1 cellular context compared by ENCODE assay signal in genomic region chr16:2236362-2237075, GRCh38.
TF ChIP-seq lines count a peak whose summit lies in the region.

A gene with protein sequence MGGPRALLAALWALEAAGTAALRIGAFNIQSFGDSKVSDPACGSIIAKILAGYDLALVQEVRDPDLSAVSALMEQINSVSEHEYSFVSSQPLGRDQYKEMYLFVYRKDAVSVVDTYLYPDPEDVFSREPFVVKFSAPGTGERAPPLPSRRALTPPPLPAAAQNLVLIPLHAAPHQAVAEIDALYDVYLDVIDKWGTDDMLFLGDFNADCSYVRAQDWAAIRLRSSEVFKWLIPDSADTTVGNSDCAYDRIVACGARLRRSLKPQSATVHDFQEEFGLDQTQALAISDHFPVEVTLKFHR (plus strand): TSS chr16:2236444. CDS start chr16:2236817, 373 bp downstream.

TF ChIP-seq in endothelial cell of umbilical vein, 7 proteins besides CTCF, POLR2A, EP300 and RAD21 (continued from another document):
- TF ChIP-seq FOS (IDR thresholded peaks at IDR 0.05; ENCODE audit: borderline replicate concordance, insufficient read depth, low read length) (no peak), EZH2 (IDR thresholded peaks at IDR 0.05; ENCODE audit: borderline replicate concordance, low read depth, low read length, severe bottlenecking) (no peak), JUN (IDR thresholded peaks at IDR 0.05; ENCODE audit: borderline replicate concordance, insufficient read depth, insufficient read length, low read depth) (no peak), MYC (IDR thresholded peaks at IDR 0.05; ENCODE audit: low read depth, low read length) (no peak)
